ENCODE assay signal across 13 cellular contexts in the genomic region with DNA sequence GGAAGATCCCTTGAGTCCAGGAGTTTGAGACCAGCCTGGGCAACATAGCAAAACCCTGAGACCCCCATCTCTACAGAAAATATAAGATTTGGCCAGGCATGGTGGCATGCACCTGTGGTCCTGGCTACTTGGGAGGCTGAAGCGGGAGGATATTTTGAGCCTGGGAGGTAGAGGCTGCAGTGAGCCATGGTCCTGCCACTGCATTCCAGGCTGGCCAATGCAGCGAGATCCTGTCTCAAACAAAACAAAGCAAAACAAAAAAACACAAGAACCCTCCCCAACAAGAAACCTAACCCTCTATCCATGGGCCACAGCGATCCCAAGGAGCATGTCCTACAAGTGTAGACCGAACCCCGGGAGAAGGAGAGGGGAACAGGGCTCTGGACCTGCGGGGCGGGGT.
"Had no signal": no experiment of that assay in that cellular context is flagged by ENCODE, and none has a peak within 500 bp of the region (broad histone marks: within the 10 kb centered on the region; RNA-seq: fewer than 3 reads in every experiment).

No MANE protein-coding gene starts in this region.

- DNase-seq: activated CD4-positive, alpha-beta T cell treated with anti-CD3 and anti-CD28 coated beads for 4 hours; activated CD8-positive, alpha-beta memory T cell treated with anti-CD3 and anti-CD28 coated beads, Interleukin-2, amount 50 U/mL, for 4 hours; activated CD8-positive, alpha-beta T cell treated with anti-CD3 and anti-CD28 coated beads for 36 hours; activated gamma-delta T cell; activated naive CD8-positive, alpha-beta T cell treated with anti-CD3 and anti-CD28 coated beads for 36 hours; activated T-cell treated with anti-CD3 and anti-CD28 coated beads, Interleukin-2, amount 50 U/mL, for 48 hours; cortex of kidney; effector CD4-positive, alpha-beta T cell; ovary; stimulated activated CD4-positive, alpha-beta T cell treated with anti-CD3 and anti-CD28 coated beads, Interleukin-2, amount 100 ng/mL, for 48 hours; tibial artery had no signal

- H3K27me3 Mint-ChIP-seq: activated CD8-positive, alpha-beta T cell treated with anti-CD3 and anti-CD28 coated beads for 36 hours; activated naive CD8-positive, alpha-beta T cell treated with anti-CD3 and anti-CD28 coated beads for 36 hours had no signal

- H3K27ac Mint-ChIP-seq: activated CD8-positive, alpha-beta T cell treated with anti-CD3 and anti-CD28 coated beads for 36 hours; activated naive CD8-positive, alpha-beta T cell treated with anti-CD3 and anti-CD28 coated beads for 36 hours; stimulated activated memory B cell treated with anti-CD40 and anti-IgM and Interleukin-4, amounts not matched to agents 10 μg/mL and 1 μg/mL and 100 μg/mL, for 72 hours had no signal

- H3K27me3 ChIP-seq: ovary had no signal

- H3K4me3 ChIP-seq: ovary, tibial artery had no signal

- H3K4me3 Mint-ChIP-seq: activated CD8-positive, alpha-beta T cell treated with anti-CD3 and anti-CD28 coated beads for 36 hours; activated naive CD8-positive, alpha-beta T cell treated with anti-CD3 and anti-CD28 coated beads for 36 hours; stimulated activated memory B cell treated with anti-CD40 and anti-IgM and Interleukin-4, amounts not matched to agents 10 μg/mL and 1 μg/mL and 100 μg/mL, for 72 hours had no signal

- H3K36me3 Mint-ChIP-seq: activated naive CD8-positive, alpha-beta T cell treated with anti-CD3 and anti-CD28 coated beads for 36 hours; brain; stimulated activated memory B cell treated with anti-CD40 and anti-IgM and Interleukin-4, amounts not matched to agents 10 μg/mL and 1 μg/mL and 100 μg/mL, for 72 hours had no signal

- H3K36me3 ChIP-seq: ovary, tibial artery had no signal

- H3K9me3 Mint-ChIP-seq: activated CD8-positive, alpha-beta T cell treated with anti-CD3 and anti-CD28 coated beads for 36 hours; activated naive CD8-positive, alpha-beta T cell treated with anti-CD3 and anti-CD28 coated beads for 36 hours; stimulated activated memory B cell treated with anti-CD40 and anti-IgM and Interleukin-4, amounts not matched to agents 10 μg/mL and 1 μg/mL and 100 μg/mL, for 72 hours had no signal

- H3K9me3 ChIP-seq: ovary, tibial artery had no signal

- H3K4me1 ChIP-seq: tibial artery had no signal

- ATAC-seq: activated CD8-positive, alpha-beta T cell treated with anti-CD3 and anti-CD28 coated beads for 36 hours; stimulated activated memory B cell treated with anti-CD40 and anti-IgM and Interleukin-4, amounts not matched to agents 10 μg/mL and 1 μg/mL and 100 μg/mL, for 72 hours had no signal

- H3K27ac ChIP-seq: ovary, tibial artery had no signal
